ENCODE assay signal across 30 cellular contexts in genomic region chr5:174760721-174761120, GRCh38. TPM values are rescaled to one million over a fixed set of nuclear protein-coding genes. Genes with fewer than 3 reads are reported as not detected.
"Had no signal": no experiment of that assay in that cellular context is flagged by ENCODE, and none has a peak within 500 bp of the region (broad histone marks: within the 10 kb centered on the region; RNA-seq: fewer than 3 reads in every experiment).

No MANE protein-coding gene starts in this region.

- H3K4me3 ChIP-seq: breast epithelium, SJSA1 had no signal

- H3K4me3 Mint-ChIP-seq: activated CD8-positive, alpha-beta memory T cell treated with anti-CD3 and anti-CD28 coated beads, Interleukin-2, amount 10 ng/mL, durations not matched to agents 7 days and 5 days; activated naive CD4-positive, alpha-beta T cell treated with anti-CD3 and anti-CD28 coated beads, Interleukin-2, amount 50 U/mL, for 24 hours; activated T-cell treated with anti-CD3 and anti-CD28 coated beads, Interleukin-2, amount 50 U/mL, for 24 hours; activated T-helper 1 cell treated with anti-CD3 and anti-CD28 coated beads, Interleukin-12 subunit alpha, Interleukin-12 subunit beta, Interleukin-2, Interleukin-4 antibody, amounts not matched to agents 30 ng/mL and 10 ng/mL and 1 ng/mL, durations not matched to agents 14 hours and 24 hours and 36 hours; T-helper 1 cell treated with Interleukin-12 subunit alpha and Interleukin-12 subunit beta and Interleukin-4 antibody, amounts not matched to agents 30 μg/mL and 1 μg/mL, for 36 hours; WTC11 had no signal

- H3K9me3 Mint-ChIP-seq: activated naive CD4-positive, alpha-beta T cell treated with anti-CD3 and anti-CD28 coated beads, Interleukin-2, amount 50 U/mL, for 24 hours; activated T-cell treated with anti-CD3 and anti-CD28 coated beads, Interleukin-2, amount 50 U/mL, for 24 hours; activated T-helper 1 cell treated with anti-CD3 and anti-CD28 coated beads, Interleukin-12 subunit alpha, Interleukin-12 subunit beta, Interleukin-2, Interleukin-4 antibody, amounts not matched to agents 30 ng/mL and 10 ng/mL and 1 ng/mL, durations not matched to agents 14 hours and 24 hours and 36 hours; WTC11 had no signal

- H3K4me1 ChIP-seq: breast epithelium, SJSA1 had no signal

- H3K27me3 ChIP-seq: breast epithelium, SJSA1 had no signal

- H3K27ac ChIP-seq: breast epithelium, RWPE1, SJSA1 had no signal

- H3K27ac Mint-ChIP-seq: activated CD8-positive, alpha-beta memory T cell treated with anti-CD3 and anti-CD28 coated beads, Interleukin-2, amount 10 ng/mL, durations not matched to agents 7 days and 5 days; activated naive CD4-positive, alpha-beta T cell treated with anti-CD3 and anti-CD28 coated beads, Interleukin-2, amount 50 U/mL, for 24 hours; activated T-cell treated with anti-CD3 and anti-CD28 coated beads, Interleukin-2, amount 50 U/mL, for 24 hours; activated T-helper 1 cell treated with anti-CD3 and anti-CD28 coated beads, Interleukin-12 subunit alpha, Interleukin-12 subunit beta, Interleukin-2, Interleukin-4 antibody, amounts not matched to agents 30 ng/mL and 10 ng/mL and 1 ng/mL, durations not matched to agents 14 hours and 24 hours and 36 hours; T-helper 1 cell treated with Interleukin-12 subunit alpha and Interleukin-12 subunit beta and Interleukin-4 antibody, amounts not matched to agents 30 μg/mL and 1 μg/mL, for 36 hours; WTC11 had no signal

- H3K4me1 Mint-ChIP-seq: activated CD8-positive, alpha-beta memory T cell treated with anti-CD3 and anti-CD28 coated beads, Interleukin-2, amount 10 ng/mL, durations not matched to agents 7 days and 5 days; activated naive CD4-positive, alpha-beta T cell treated with anti-CD3 and anti-CD28 coated beads, Interleukin-2, amount 50 U/mL, for 24 hours; WTC11 had no signal

- H3K9me3 ChIP-seq: breast epithelium, SJSA1 had no signal

- H3K27me3 Mint-ChIP-seq: activated CD8-positive, alpha-beta memory T cell treated with anti-CD3 and anti-CD28 coated beads, Interleukin-2, amount 10 ng/mL, durations not matched to agents 7 days and 5 days had no signal

- H3K36me3 ChIP-seq: breast epithelium, SJSA1 had no signal

- DNase-seq: activated CD4-positive, alpha-beta T cell treated with anti-CD3 and anti-CD28 coated beads for 48 hours; activated CD4-positive, alpha-beta T cell treated with anti-CD3 and anti-CD28 coated beads, Interleukin-2, amount 50 U/mL, for 4 hours; activated CD4-positive, CD25-positive, alpha-beta regulatory T cell treated with anti-CD3 and anti-CD28 coated beads, Interleukin-2, amount 50 U/mL, for 72 hours; activated CD8-positive, alpha-beta memory T cell treated with anti-CD3 and anti-CD28 coated beads, Interleukin-2, amount 10 ng/mL, durations not matched to agents 7 days and 5 days; activated effector memory CD4-positive, alpha-beta T cell treated with Interleukin-2 at 50 U/mL for 16 hours; activated naive CD4-positive, alpha-beta T cell; activated T-cell treated with anti-CD3 and anti-CD28 coated beads, Interleukin-2, amount 50 U/mL, for 24 hours; aorta; caudate nucleus; Kasumi-1; KBM-7; NCI-H1048; NCI-H1930; NCI-H2171 treated with DMSO at 0.1 percent for 48 hours; NCI-H226; NCI-H526 treated with DMSO at 0.1 percent for 48 hours; NCI-H82; Right ventricle myocardium superior; SW 1271 had no signal

- H3K36me3 Mint-ChIP-seq: activated CD8-positive, alpha-beta memory T cell treated with anti-CD3 and anti-CD28 coated beads, Interleukin-2, amount 10 ng/mL, durations not matched to agents 7 days and 5 days; activated naive CD4-positive, alpha-beta T cell treated with anti-CD3 and anti-CD28 coated beads, Interleukin-2, amount 50 U/mL, for 24 hours; WTC11 had no signal

- ATAC-seq: activated CD8-positive, alpha-beta memory T cell treated with anti-CD3 and anti-CD28 coated beads, Interleukin-2, amount 10 ng/mL, durations not matched to agents 7 days and 5 days; Panc1; SK-N-SH treated with all-trans-retinoic acid at 6 μM for 48 hours; WTC11 had no signal

RNA-seq across cellular contexts. Expression of gene MSX2, which starts 36.3 kb away (rescaled TPM):
- total RNA-seq: activated CD8-positive, alpha-beta memory T cell treated with anti-CD3 and anti-CD28 coated beads, Interleukin-2, amount 10 ng/mL, durations not matched to agents 7 days and 5 days; activated T-helper 1 cell treated with anti-CD3 and anti-CD28 coated beads, Interleukin-12 subunit alpha, Interleukin-12 subunit beta, Interleukin-2, Interleukin-4 antibody, amounts not matched to agents 30 ng/mL and 10 ng/mL and 1 ng/mL, durations not matched to agents 14 hours and 24 hours and 36 hours; M059J; OCI-LY7 had no signal
